In the genomic region with DNA sequence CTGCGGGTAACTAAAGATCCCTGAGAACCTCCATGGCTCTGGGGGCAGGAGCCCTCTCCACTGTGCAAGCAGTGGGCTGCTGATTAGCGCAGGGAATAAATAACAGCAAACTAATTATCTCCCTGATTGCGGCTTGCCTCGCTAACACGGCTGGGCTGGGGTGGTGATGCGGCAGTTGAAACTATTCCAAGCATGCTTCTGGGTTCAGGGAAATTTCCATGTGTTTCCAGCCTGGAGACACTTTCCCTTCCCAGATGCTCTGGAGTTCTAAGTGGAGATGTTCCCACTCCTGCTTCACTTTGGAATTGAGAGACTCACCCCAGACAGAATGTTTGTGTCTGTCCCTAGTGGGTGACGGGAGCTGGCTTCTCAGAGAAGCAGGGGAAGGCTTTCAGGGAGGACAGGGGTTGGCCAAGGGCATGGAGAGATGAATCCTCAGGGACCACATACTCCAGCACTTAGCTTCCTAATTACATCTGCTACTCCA, we compare ENCODE assay signal across 2 cellular contexts.
TF ChIP-seq lines count a peak whose summit lies in the region.

No MANE protein-coding gene starts in this region.

TF ChIP-seq in HEK293, 187 proteins besides CTCF, POLR2A, EP300 and RAD21:
- TF ChIP-seq ZBTB48 (tag by site-specific recombination; IDR thresholded peaks at IDR 0.05) (0 out of 2 replicates have a peak, but pooled peaks have one; percentile 30), ZNF10 (tag by site-specific recombination; IDR thresholded peaks at IDR 0.05) (no peak), KLF9 (tag by site-specific recombination; IDR thresholded peaks at IDR 0.05; ENCODE audit: low read depth) (no peak), ZNF529 (tag by site-specific recombination; IDR thresholded peaks at IDR 0.05; ENCODE audit: insufficient replicate concordance) (no peak), YY2 (tag by site-specific recombination; IDR thresholded peaks at IDR 0.05) (no peak), ZNF571 (tag by site-specific recombination; IDR thresholded peaks at IDR 0.05) (no peak), KLF7 (tag by site-specific recombination; IDR thresholded peaks at IDR 0.05; ENCODE audit: borderline replicate concordance) (no peak)
- TF ChIP-seq, protein P1, sequence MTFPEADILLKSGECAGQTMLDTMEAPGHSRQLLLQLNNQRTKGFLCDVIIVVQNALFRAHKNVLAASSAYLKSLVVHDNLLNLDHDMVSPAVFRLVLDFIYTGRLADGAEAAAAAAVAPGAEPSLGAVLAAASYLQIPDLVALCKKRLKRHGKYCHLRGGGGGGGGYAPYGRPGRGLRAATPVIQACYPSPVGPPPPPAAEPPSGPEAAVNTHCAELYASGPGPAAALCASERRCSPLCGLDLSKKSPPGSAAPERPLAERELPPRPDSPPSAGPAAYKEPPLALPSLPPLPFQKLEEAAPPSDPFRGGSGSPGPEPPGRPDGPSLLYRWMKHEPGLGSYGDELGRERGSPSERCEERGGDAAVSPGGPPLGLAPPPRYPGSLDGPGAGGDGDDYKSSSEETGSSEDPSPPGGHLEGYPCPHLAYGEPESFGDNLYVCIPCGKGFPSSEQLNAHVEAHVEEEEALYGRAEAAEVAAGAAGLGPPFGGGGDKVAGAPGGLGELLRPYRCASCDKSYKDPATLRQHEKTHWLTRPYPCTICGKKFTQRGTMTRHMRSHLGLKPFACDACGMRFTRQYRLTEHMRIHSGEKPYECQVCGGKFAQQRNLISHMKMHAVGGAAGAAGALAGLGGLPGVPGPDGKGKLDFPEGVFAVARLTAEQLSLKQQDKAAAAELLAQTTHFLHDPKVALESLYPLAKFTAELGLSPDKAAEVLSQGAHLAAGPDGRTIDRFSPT (tag by site-specific recombination; IDR thresholded peaks at IDR 0.05): no peak

TF ChIP-seq in GM12891, 5 proteins besides CTCF, POLR2A, EP300 and RAD21:
- TF ChIP-seq TAF1 (IDR thresholded peaks at IDR 0.05; ENCODE audit: low read depth, low read length): no peak
- no peak for TF ChIP-seq SPI1 (IDR thresholded peaks at IDR 0.05; ENCODE audit: low read depth, low read length)
- TF ChIP-seq PAX5 (IDR thresholded peaks at IDR 0.05; ENCODE audit: insufficient read depth, low read length, severe bottlenecking): no peak
- no peak for TF ChIP-seq POLR2AphosphoS5 (IDR thresholded peaks at IDR 0.05; ENCODE audit: low read depth, low read length)
- TF ChIP-seq POU2F2 (IDR thresholded peaks at IDR 0.05; ENCODE audit: low read depth, low read length): no peak
